ENCODE assay signal across 1 cellular context in genomic region chr7:4830176-4830575, GRCh38.
TF ChIP-seq lines count a peak whose summit lies in the region.

No MANE protein-coding gene starts in this region.

TF ChIP-seq in HepG2, 621 proteins besides CTCF, POLR2A, EP300 and RAD21 (continued from another document and continues in another):
- TF ChIP-seq, protein P1, sequence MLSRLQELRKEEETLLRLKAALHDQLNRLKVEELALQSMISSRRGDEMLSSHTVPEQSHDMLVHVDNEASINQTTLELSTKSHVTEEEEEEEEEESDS (CRISPR knock-in tag; IDR thresholded peaks at IDR 0.05; ENCODE audit: borderline replicate concordance), result no peak
- TF ChIP-seq NFYC (CRISPR knock-in tag; IDR thresholded peaks at IDR 0.05) (no peak), ZKSCAN5 (CRISPR knock-in tag; IDR thresholded peaks at IDR 0.05) (no peak), ZNF841 (CRISPR knock-in tag; IDR thresholded peaks at IDR 0.05; ENCODE audit: borderline replicate concordance) (no peak), ZNF414 (CRISPR knock-in tag; IDR thresholded peaks at IDR 0.05) (peak; percentile 40; the same call in 1 of the 2 replicates), NCOA5 (CRISPR knock-in tag; IDR thresholded peaks at IDR 0.05) (no peak), ZNF879 (CRISPR knock-in tag; IDR thresholded peaks at IDR 0.05) (no peak), ISL2 (CRISPR knock-in tag; IDR thresholded peaks at IDR 0.05) (no peak), TGIF2 (CRISPR knock-in tag; IDR thresholded peaks at IDR 0.05) (no peak; the same call in 1 of the 2 replicates), ZNF564 (CRISPR knock-in tag; IDR thresholded peaks at IDR 0.05) (no peak), ZKSCAN1 (IDR thresholded peaks at IDR 0.05; ENCODE audit: low read length) (no peak), CREB1 (IDR thresholded peaks at IDR 0.05) (no peak), CREB1 (CRISPR knock-in tag; IDR thresholded peaks at IDR 0.05) (no peak), TIGD3 (CRISPR knock-in tag; IDR thresholded peaks at IDR 0.05; ENCODE audit: borderline replicate concordance) (no peak), WIZ (CRISPR knock-in tag; IDR thresholded peaks at IDR 0.05) (no peak), SAFB2 (CRISPR knock-in tag; IDR thresholded peaks at IDR 0.05; ENCODE audit: borderline replicate concordance, low read depth) (no peak), TRAFD1 (CRISPR knock-in tag; IDR thresholded peaks at IDR 0.05; ENCODE audit: borderline replicate concordance) (no peak), TEF (CRISPR knock-in tag; IDR thresholded peaks at IDR 0.05) (no peak), FOXK2 (IDR thresholded peaks at IDR 0.05) (no peak), PAX8 (CRISPR knock-in tag; IDR thresholded peaks at IDR 0.05; ENCODE audit: borderline replicate concordance) (no peak), ZNF101 (CRISPR knock-in tag; IDR thresholded peaks at IDR 0.05; ENCODE audit: borderline replicate concordance, low read depth) (no peak), GABPB1 (CRISPR knock-in tag; IDR thresholded peaks at IDR 0.05) (no peak), ZNF230 (CRISPR knock-in tag; IDR thresholded peaks at IDR 0.05) (no peak), ADNP (CRISPR knock-in tag; IDR thresholded peaks at IDR 0.05) (no peak), RELA (CRISPR knock-in tag; IDR thresholded peaks at IDR 0.05) (0 out of 2 replicates have a peak, but pooled peaks have one; percentile 77), ZNF263 (CRISPR knock-in tag; IDR thresholded peaks at IDR 0.05) (0 out of 2 replicates have a peak, but pooled peaks have one; percentile 44), ZNF235 (CRISPR knock-in tag; IDR thresholded peaks at IDR 0.05; ENCODE audit: borderline replicate concordance) (no peak), ZHX1 (CRISPR knock-in tag; IDR thresholded peaks at IDR 0.05; ENCODE audit: low read depth) (no peak), HNRNPLL (IDR thresholded peaks at IDR 0.05; ENCODE audit: low read depth, low read length, poor library complexity, severe bottlenecking) (peak; percentile 44), FOSL2 (CRISPR knock-in tag; IDR thresholded peaks at IDR 0.05) (peak; percentile 46), ZNF883 (CRISPR knock-in tag; IDR thresholded peaks at IDR 0.05; ENCODE audit: not compliant biosample characterization) (no peak), ZNF7 (CRISPR knock-in tag; IDR thresholded peaks at IDR 0.05) (no peak), RAD51 (IDR thresholded peaks at IDR 0.05; ENCODE audit: borderline replicate concordance) (no peak), ZNF44 (CRISPR knock-in tag; IDR thresholded peaks at IDR 0.05) (no peak), ZNF747 (CRISPR knock-in tag; IDR thresholded peaks at IDR 0.05; ENCODE audit: borderline replicate concordance) (no peak), MZF1 (CRISPR knock-in tag; IDR thresholded peaks at IDR 0.05; ENCODE audit: borderline replicate concordance) (no peak), ZNF615 (CRISPR knock-in tag; IDR thresholded peaks at IDR 0.05; ENCODE audit: borderline replicate concordance) (no peak), SRF (IDR thresholded peaks at IDR 0.05; ENCODE audit: low read depth, low read length) (no peak), ZNF446 (CRISPR knock-in tag; IDR thresholded peaks at IDR 0.05) (no peak), MTA1 (CRISPR knock-in tag; IDR thresholded peaks at IDR 0.05; ENCODE audit: borderline replicate concordance) (no peak), MTF2 (CRISPR knock-in tag; IDR thresholded peaks at IDR 0.05; ENCODE audit: borderline replicate concordance) (peak; percentile 87; the same call in 1 of the 2 replicates), ZNF343 (CRISPR knock-in tag; IDR thresholded peaks at IDR 0.05) (no peak), ZBTB21 (CRISPR knock-in tag; IDR thresholded peaks at IDR 0.05) (no peak), MLX (CRISPR knock-in tag; IDR thresholded peaks at IDR 0.05) (no peak), MED8 (CRISPR knock-in tag; IDR thresholded peaks at IDR 0.05; ENCODE audit: insufficient replicate concordance) (no peak), SOX6 (IDR thresholded peaks at IDR 0.05) (no peak), SOX6 (CRISPR knock-in tag; IDR thresholded peaks at IDR 0.05) (peak; percentile 9; the same call in 1 of the 2 replicates), PRDM15 (CRISPR knock-in tag; IDR thresholded peaks at IDR 0.05) (no peak)
- TF ChIP-seq, protein P2, sequence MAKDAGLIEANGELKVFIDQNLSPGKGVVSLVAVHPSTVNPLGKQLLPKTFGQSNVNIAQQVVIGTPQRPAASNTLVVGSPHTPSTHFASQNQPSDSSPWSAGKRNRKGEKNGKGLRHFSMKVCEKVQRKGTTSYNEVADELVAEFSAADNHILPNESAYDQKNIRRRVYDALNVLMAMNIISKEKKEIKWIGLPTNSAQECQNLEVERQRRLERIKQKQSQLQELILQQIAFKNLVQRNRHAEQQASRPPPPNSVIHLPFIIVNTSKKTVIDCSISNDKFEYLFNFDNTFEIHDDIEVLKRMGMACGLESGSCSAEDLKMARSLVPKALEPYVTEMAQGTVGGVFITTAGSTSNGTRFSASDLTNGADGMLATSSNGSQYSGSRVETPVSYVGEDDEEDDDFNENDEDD (CRISPR knock-in tag; IDR thresholded peaks at IDR 0.05; ENCODE audit: borderline replicate concordance), result peak; percentile 31; the same call in 1 of the 2 replicates
- TF ChIP-seq, protein P3, sequence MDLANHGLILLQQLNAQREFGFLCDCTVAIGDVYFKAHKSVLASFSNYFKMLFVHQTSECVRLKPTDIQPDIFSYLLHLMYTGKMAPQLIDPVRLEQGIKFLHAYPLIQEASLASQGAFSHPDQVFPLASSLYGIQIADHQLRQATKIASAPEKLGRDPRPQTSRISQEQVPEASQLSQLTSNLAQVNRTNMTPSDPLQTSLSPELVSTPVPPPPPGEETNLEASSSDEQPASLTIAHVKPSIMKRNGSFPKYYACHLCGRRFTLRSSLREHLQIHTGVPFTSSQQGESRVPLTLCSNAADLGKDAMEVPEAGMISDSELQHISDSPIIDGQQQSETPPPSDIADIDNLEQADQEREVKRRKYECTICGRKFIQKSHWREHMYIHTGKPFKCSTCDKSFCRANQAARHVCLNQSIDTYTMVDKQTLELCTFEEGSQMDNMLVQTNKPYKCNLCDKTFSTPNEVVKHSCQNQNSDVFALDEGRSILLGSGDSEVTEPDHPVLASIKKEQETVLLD (CRISPR knock-in tag; IDR thresholded peaks at IDR 0.05; ENCODE audit: low read depth), result no peak
- TF ChIP-seq, protein P4, sequence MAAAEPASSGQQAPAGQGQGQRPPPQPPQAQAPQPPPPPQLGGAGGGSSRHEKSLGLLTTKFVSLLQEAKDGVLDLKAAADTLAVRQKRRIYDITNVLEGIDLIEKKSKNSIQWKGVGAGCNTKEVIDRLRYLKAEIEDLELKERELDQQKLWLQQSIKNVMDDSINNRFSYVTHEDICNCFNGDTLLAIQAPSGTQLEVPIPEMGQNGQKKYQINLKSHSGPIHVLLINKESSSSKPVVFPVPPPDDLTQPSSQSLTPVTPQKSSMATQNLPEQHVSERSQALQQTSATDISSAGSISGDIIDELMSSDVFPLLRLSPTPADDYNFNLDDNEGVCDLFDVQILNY (CRISPR knock-in tag; conservative IDR thresholded peaks at IDR 0.05), result no peak
- TF ChIP-seq, protein P5, sequence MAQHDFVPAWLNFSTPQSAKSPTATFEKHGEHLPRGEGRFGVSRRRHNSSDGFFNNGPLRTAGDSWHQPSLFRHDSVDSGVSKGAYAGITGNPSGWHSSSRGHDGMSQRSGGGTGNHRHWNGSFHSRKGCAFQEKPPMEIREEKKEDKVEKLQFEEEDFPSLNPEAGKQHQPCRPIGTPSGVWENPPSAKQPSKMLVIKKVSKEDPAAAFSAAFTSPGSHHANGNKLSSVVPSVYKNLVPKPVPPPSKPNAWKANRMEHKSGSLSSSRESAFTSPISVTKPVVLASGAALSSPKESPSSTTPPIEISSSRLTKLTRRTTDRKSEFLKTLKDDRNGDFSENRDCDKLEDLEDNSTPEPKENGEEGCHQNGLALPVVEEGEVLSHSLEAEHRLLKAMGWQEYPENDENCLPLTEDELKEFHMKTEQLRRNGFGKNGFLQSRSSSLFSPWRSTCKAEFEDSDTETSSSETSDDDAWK (CRISPR knock-in tag; IDR thresholded peaks at IDR 0.05), result no peak
